ENCODE assay signal across 1 cellular context in genomic region chr5:133969654-133970324, GRCh38.
A peak's percentile ranks its signal among the peaks of the same experiment; 100 is the strongest.
TF ChIP-seq lines count a peak whose summit lies in the region.

No MANE protein-coding gene starts in this region.

TF ChIP-seq in HepG2, 621 proteins besides CTCF, POLR2A, EP300 and RAD21 (continued from another document and continues in another):
- no peak for TF ChIP-seq ZNF281 (CRISPR knock-in tag; IDR thresholded peaks at IDR 0.05; ENCODE audit: borderline replicate concordance)
- TF ChIP-seq AKNA (CRISPR knock-in tag; IDR thresholded peaks at IDR 0.05; ENCODE audit: borderline replicate concordance): no peak
- no peak for TF ChIP-seq BCL3 (CRISPR knock-in tag; IDR thresholded peaks at IDR 0.05)
- no peak for TF ChIP-seq KLF9 (CRISPR knock-in tag; IDR thresholded peaks at IDR 0.05; ENCODE audit: low read depth)
- no peak for TF ChIP-seq ZNF800 (CRISPR knock-in tag; IDR thresholded peaks at IDR 0.05)
- TF ChIP-seq ZNF562 (CRISPR knock-in tag; IDR thresholded peaks at IDR 0.05; ENCODE audit: borderline replicate concordance): no peak
- no peak for TF ChIP-seq HES4 (CRISPR knock-in tag; IDR thresholded peaks at IDR 0.05; ENCODE audit: borderline replicate concordance)
- TF ChIP-seq MAX (IDR thresholded peaks at IDR 0.05): 0 out of 2 replicates have a peak, but pooled peaks have one; percentile 41
- peak; percentile 63 for TF ChIP-seq HDAC1 (CRISPR knock-in tag; IDR thresholded peaks at IDR 0.05)
- TF ChIP-seq ETV5 (CRISPR knock-in tag; IDR thresholded peaks at IDR 0.05; ENCODE audit: borderline replicate concordance): no peak; the same call in 1 of the 2 replicates
- TF ChIP-seq ZNF143 (CRISPR knock-in tag; IDR thresholded peaks at IDR 0.05): peak; percentile 60; the same call in 1 of the 2 replicates
- TF ChIP-seq ZNF276 (CRISPR knock-in tag; IDR thresholded peaks at IDR 0.05; ENCODE audit: low read depth): no peak
- TF ChIP-seq ZNF746 (CRISPR knock-in tag; IDR thresholded peaks at IDR 0.05): no peak
- TF ChIP-seq CBX5 (CRISPR knock-in tag; IDR thresholded peaks at IDR 0.05; ENCODE audit: borderline replicate concordance): no peak
- TF ChIP-seq MTA1 (CRISPR knock-in tag; IDR thresholded peaks at IDR 0.05; ENCODE audit: borderline replicate concordance): no peak
- no peak for TF ChIP-seq LCORL (IDR thresholded peaks at IDR 0.05)
- no peak for TF ChIP-seq LCORL (CRISPR knock-in tag; IDR thresholded peaks at IDR 0.05)
- no peak for TF ChIP-seq ZNF574 (CRISPR knock-in tag; IDR thresholded peaks at IDR 0.05)
- TF ChIP-seq KLF11 (CRISPR knock-in tag; IDR thresholded peaks at IDR 0.05): no peak
- TF ChIP-seq NFAT5 (CRISPR knock-in tag; IDR thresholded peaks at IDR 0.05): no peak
- no peak for TF ChIP-seq ZBTB42 (CRISPR knock-in tag; IDR thresholded peaks at IDR 0.05)
- no peak for TF ChIP-seq MLLT10 (CRISPR knock-in tag; IDR thresholded peaks at IDR 0.05)
- TF ChIP-seq MEF2D (CRISPR knock-in tag; IDR thresholded peaks at IDR 0.05): peak; percentile 42; the same call in 1 of the 2 replicates
- no peak for TF ChIP-seq PAWR (CRISPR knock-in tag; IDR thresholded peaks at IDR 0.05; ENCODE audit: borderline replicate concordance)
- peak in 1 of 2 experiments; percentile 21; a peak in 1 of 4 replicates for TF ChIP-seq HMGXB4 (CRISPR knock-in tag; IDR thresholded peaks at IDR 0.05; ENCODE audit: borderline replicate concordance in 1 of 2, low read depth in 1 of 2)
- TF ChIP-seq ZNF296 (CRISPR knock-in tag; conservative IDR thresholded peaks at IDR 0.05): no peak
- no peak for TF ChIP-seq ARNTL (CRISPR knock-in tag; IDR thresholded peaks at IDR 0.05)
- no peak for TF ChIP-seq MTERF4 (CRISPR knock-in tag; IDR thresholded peaks at IDR 0.05)
- TF ChIP-seq ZNF7 (CRISPR knock-in tag; IDR thresholded peaks at IDR 0.05): peak; percentile 61
- no peak; the same call in 1 of the 2 replicates for TF ChIP-seq NR2F6 (IDR thresholded peaks at IDR 0.05)
- TF ChIP-seq NR2F6 (CRISPR knock-in tag; IDR thresholded peaks at IDR 0.05): no peak
- TF ChIP-seq NFE2L2 (IDR thresholded peaks at IDR 0.05; ENCODE audit: low read length): no peak
